In genomic region chr15:84591815-84592214, GRCh38 we compare ENCODE assay signal across 24 cellular contexts.
"Had no signal": no experiment of that assay in that cellular context is flagged by ENCODE, and none has a peak within 500 bp of the region (broad histone marks: within the 10 kb centered on the region; RNA-seq: fewer than 3 reads in every experiment).

No MANE protein-coding gene starts in this region.

- H3K36me3 Mint-ChIP-seq: mesothelial cell of epicardium had no signal

- ATAC-seq: esophagus mucosa, gastrocnemius medialis, heart right ventricle, left cardiac atrium, left lung, left ventricle myocardium superior, lower lobe of right lung, mucosa of descending colon had no signal

- H3K9me3 Mint-ChIP-seq: mesothelial cell of epicardium had no signal

- H3K4me3 ChIP-seq: coronary artery, dorsolateral prefrontal cortex, esophagus squamous epithelium, gastrocnemius medialis, heart right ventricle, left lung, lower lobe of right lung, mucosa of descending colon had no signal

- H3K9me3 ChIP-seq: esophagus squamous epithelium, gastrocnemius medialis, heart right ventricle, left lung, lower lobe of right lung, mucosa of descending colon had no signal

- H3K27me3 Mint-ChIP-seq: naive B cell had no signal

- DNase-seq: dermis blood vessel endothelial cell; dorsolateral prefrontal cortex; effector CD4-positive, alpha-beta T cell; effector memory CD4-positive, alpha-beta T cell; erythroblast; esophagus squamous epithelium; foreskin fibroblast; foreskin melanocyte; gastrocnemius medialis; glutamatergic neuron; head of caudate nucleus; heart right ventricle; hippocampal formation; left cardiac atrium; left lung; left ventricle myocardium superior; lower lobe of right lung; mesenchymal stem cell; mucosa of descending colon; naive B cell had no signal

- H3K36me3 ChIP-seq: esophagus squamous epithelium, gastrocnemius medialis, heart right ventricle, left lung, lower lobe of right lung had no signal

- H3K4me3 Mint-ChIP-seq: mesothelial cell of epicardium, naive B cell had no signal

- H3K27ac Mint-ChIP-seq: mesothelial cell of epicardium, naive B cell had no signal

- H3K27ac ChIP-seq: coronary artery, dorsolateral prefrontal cortex, epithelial cell of prostate, esophagus squamous epithelium, gastrocnemius medialis, heart right ventricle, left lung, lower lobe of right lung had no signal

- H3K27me3 ChIP-seq: dorsolateral prefrontal cortex, esophagus squamous epithelium, gastrocnemius medialis, heart right ventricle, left lung had no signal
